15 cellular contexts compared by ENCODE assay signal in genomic region chr15:60795471-60795870, GRCh38.
DNase-seq lines count a peak whose midpoint lies in the region; ATAC-seq lines count a peak whose summit lies in the region.
"Had no signal": no experiment of that assay in that cellular context is flagged by ENCODE, and none has a peak within 500 bp of the region (broad histone marks: within the 10 kb centered on the region; RNA-seq: fewer than 3 reads in every experiment).

No MANE protein-coding gene starts in this region.

- peaks cover 11 to 26% (median 21%) of the 10 kb centered on the region in 5 donors for H3K9me3 Mint-ChIP-seq in CD8-positive, alpha-beta memory T cell
- peaks cover 11 to 24% (median 12%) of the 10 kb centered on the region in 3 donors for H3K9me3 Mint-ChIP-seq in T-cell
- H3K9me3 Mint-ChIP-seq in naive thymus-derived CD4-positive, alpha-beta T cell: peaks cover 6 to 48% (median 17%) of the 10 kb centered on the region in 11 donors
- peaks cover 18% of the 10 kb centered on the region for H3K9me3 Mint-ChIP-seq in T-helper 2 cell treated with Interferon-gamma antibody and Interleukin-4, amounts not matched to agents 5 μg/mL and 100 μg/mL, for 36 hours

- peak; percentile 8 for ATAC-seq in GM19023 (IDR thresholded peaks at IDR 0.05; ENCODE audit: unreplicated experiment)
- ATAC-seq in T-cell (replicated peaks in 1 of 4): peak in 3 of 4 experiments; percentile 49 to 62 (median 54)
- peak; percentile 26 for ATAC-seq in naive thymus-derived CD4-positive, alpha-beta T cell
- ATAC-seq: GM23338 had no signal

- H3K4me3 ChIP-seq in CD8-positive, alpha-beta memory T cell (ENCODE audit: low read length): no peak overlapping the region
- H3K4me3 ChIP-seq in naive thymus-derived CD4-positive, alpha-beta T cell (ENCODE audit: low read length): no peak overlapping the region
- H3K4me3 ChIP-seq: GM23338, hepatocyte had no signal

- H3K4me1 ChIP-seq in CD8-positive, alpha-beta memory T cell (ENCODE audit: insufficient read depth, low read length): peaks cover 47% of the 10 kb centered on the region
- H3K4me1 ChIP-seq in naive thymus-derived CD4-positive, alpha-beta T cell (ENCODE audit: control insufficient read depth in 2 of 2, insufficient read depth in 2 of 2, low read length in 2 of 2): peaks cover 28 to 31% of the 10 kb centered on the region in 2 donors

- intact Hi-C loops in naive thymus-derived CD4-positive, alpha-beta T cell (cut with micrococcal nuclease): loop anchor here (1.0 to 5.0 kb wide), 3 partner anchors 47 to 73 kb away; no protein-coding TSS in a partner anchor

- peak overlapping the region; percentile 21 to 93 (median 81) for H3K27ac Mint-ChIP-seq in CD8-positive, alpha-beta memory T cell
- H3K27ac Mint-ChIP-seq in T-cell: peak overlapping the region; percentile 79 to 92
- peak overlapping the region; percentile 30 to 84 (median 71) for H3K27ac Mint-ChIP-seq in naive thymus-derived CD4-positive, alpha-beta T cell
- no peak overlapping the region for H3K27ac Mint-ChIP-seq in T-helper 2 cell treated with Interferon-gamma antibody and Interleukin-4, amounts not matched to agents 5 μg/mL and 100 μg/mL, for 36 hours
- H3K27ac Mint-ChIP-seq: activated T-helper 2 cell treated with anti-CD3 and anti-CD28 coated beads, Interferon-gamma antibody, Interleukin-2, Interleukin-4, amounts not matched to agents 10 μg/mL and 5 μg/mL and 100 μg/mL, durations not matched to agents 14 hours and 24 hours and 36 hours; B cell; GM23338; naive B cell had no signal

- H3K4me1 Mint-ChIP-seq in CD8-positive, alpha-beta memory T cell: peaks cover 53 to 70% (median 56%) of the 10 kb centered on the region in 3 donors
- peaks cover 46 to 66% (median 56%) of the 10 kb centered on the region in 3 donors for H3K4me1 Mint-ChIP-seq in T-cell
- H3K4me1 Mint-ChIP-seq in naive thymus-derived CD4-positive, alpha-beta T cell: peaks cover 26 to 56% (median 42%) of the 10 kb centered on the region in 7 donors
- peaks cover 12% of the 10 kb centered on the region for H3K4me1 Mint-ChIP-seq in T-helper 2 cell treated with Interferon-gamma antibody and Interleukin-4, amounts not matched to agents 5 μg/mL and 100 μg/mL, for 36 hours (ENCODE audit: low read depth)
- H3K4me1 Mint-ChIP-seq: naive B cell had no signal

- peak overlapping the region in 5 of 7 donors; percentile 6 to 49 (median 26) for H3K4me3 Mint-ChIP-seq in CD8-positive, alpha-beta memory T cell
- H3K4me3 Mint-ChIP-seq in T-cell: peak overlapping the region in 1 of 3 donors; percentile 47
- H3K4me3 Mint-ChIP-seq in naive thymus-derived CD4-positive, alpha-beta T cell: peak overlapping the region in 8 of 10 donors; percentile 1 to 50 (median 33)
- H3K4me3 Mint-ChIP-seq in T-helper 2 cell treated with Interferon-gamma antibody and Interleukin-4, amounts not matched to agents 5 μg/mL and 100 μg/mL, for 36 hours: no peak overlapping the region
- H3K4me3 Mint-ChIP-seq: B cell, GM23338 had no signal

- POLR2A ChIA-PET in CD8-positive, alpha-beta memory T cell (lab: Charles Lee): interaction anchor here (0.8 to 1.7 kb wide), 3 partner anchors 14 to 49 kb away, joined by 5 to 6 read pairs (median 6); no protein-coding TSS in a partner anchor
- POLR2A ChIA-PET in T-cell (lab: Charles Lee): interaction anchor here in 1 of 2 donors (0.6 to 1.0 kb wide), 2 partner anchors 146 to 210 kb away, joined by 3 read pairs; no protein-coding TSS in a partner anchor
- POLR2A ChIA-PET in naive thymus-derived CD4-positive, alpha-beta T cell (lab: Charles Lee): interaction anchor here (0.6 to 1.0 kb wide), 6 partner anchors 8 to 205 kb away, joined by 3 read pairs; no protein-coding TSS in a partner anchor

- DNase-seq in CD8-positive, alpha-beta memory T cell: no peak
- no peak for DNase-seq in T-cell
- peak in 1 of 9 donors; percentile 21 for DNase-seq in naive thymus-derived CD4-positive, alpha-beta T cell
- DNase-seq in ecto neural progenitor cell (ENCODE audit: low spot score): no peak
- DNase-seq in NCI-H2196 treated with DMSO at 0.1 percent for 48 hours (lab: John Stamatoyannopoulos, UW; ENCODE audit: unreplicated experiment): no peak
- no peak for DNase-seq in T-helper 2 cell treated with Interferon-gamma antibody and Interleukin-4, amounts not matched to agents 5 μg/mL and 100 μg/mL, for 36 hours (ENCODE audit: low spot score)
- DNase-seq: naive B cell, NCI-H2029, NCI-H510A treated with DMSO at 0.1 percent for 48 hours had no signal

- H3K36me3 ChIP-seq in CD8-positive, alpha-beta memory T cell (ENCODE audit: insufficient read depth, low read length): no peaks in the 10 kb centered on the region
- no peaks in the 10 kb centered on the region for H3K36me3 ChIP-seq in naive thymus-derived CD4-positive, alpha-beta T cell (ENCODE audit: control insufficient read depth in 2 of 3, insufficient read depth in 3 of 3, low read length in 3 of 3)

- H3K9me3 ChIP-seq in CD8-positive, alpha-beta memory T cell (ENCODE audit: low read length): peaks cover 14% of the 10 kb centered on the region
- peaks cover 0 to 6% (median 4%) of the 10 kb centered on the region in 3 experiments for H3K9me3 ChIP-seq in naive thymus-derived CD4-positive, alpha-beta T cell (ENCODE audit: control insufficient read depth in 2 of 3, low read length in 3 of 3)

- H3K27me3 ChIP-seq in CD8-positive, alpha-beta memory T cell (ENCODE audit: insufficient read depth, low read length, poor library complexity, severe bottlenecking): no peaks in the 10 kb centered on the region
- no peaks in the 10 kb centered on the region for H3K27me3 ChIP-seq in naive thymus-derived CD4-positive, alpha-beta T cell (ENCODE audit: control insufficient read depth in 2 of 2, insufficient read depth in 2 of 2, low read length in 2 of 2)
- H3K27me3 ChIP-seq: hepatocyte had no signal

- CTCF ChIA-PET in CD8-positive, alpha-beta memory T cell (lab: Charles Lee): interaction anchor here (1.0 to 1.5 kb wide), 6 partner anchors 8 to 274 kb away, joined by 3 to 5 read pairs (median 3); no protein-coding TSS in a partner anchor
- CTCF ChIA-PET in T-cell (lab: Charles Lee): interaction anchor here in 1 of 2 donors (0.9 to 1.5 kb wide), 2 partner anchors 15 to 45 kb away, joined by 4 to 5 read pairs; no protein-coding TSS in a partner anchor
- CTCF ChIA-PET in naive thymus-derived CD4-positive, alpha-beta T cell (lab: Charles Lee): interaction anchor here (0.5 to 1.5 kb wide), 7 partner anchors 14 to 275 kb away, joined by 3 to 6 read pairs (median 3); no protein-coding TSS in a partner anchor

- H3K36me3 Mint-ChIP-seq in CD8-positive, alpha-beta memory T cell: peaks cover 4 to 30% (median 9%) of the 10 kb centered on the region in 3 donors
- peaks cover 19% of the 10 kb centered on the region for H3K36me3 Mint-ChIP-seq in T-cell
- peaks cover 3 to 20% (median 13%) of the 10 kb centered on the region in 5 donors for H3K36me3 Mint-ChIP-seq in naive thymus-derived CD4-positive, alpha-beta T cell
- H3K36me3 Mint-ChIP-seq in T-helper 2 cell treated with Interferon-gamma antibody and Interleukin-4, amounts not matched to agents 5 μg/mL and 100 μg/mL, for 36 hours (ENCODE audit: low read depth): no peaks in the 10 kb centered on the region

- H3K27ac ChIP-seq in CD8-positive, alpha-beta memory T cell (ENCODE audit: low read depth, low read length): no peak overlapping the region
- H3K27ac ChIP-seq in naive thymus-derived CD4-positive, alpha-beta T cell (ENCODE audit: low read depth, low read length): no peak overlapping the region
- H3K27ac ChIP-seq: hepatocyte, KMS-11 had no signal

- H3K27me3 Mint-ChIP-seq in CD8-positive, alpha-beta memory T cell: no peaks in the 10 kb centered on the region
- no peaks in the 10 kb centered on the region for H3K27me3 Mint-ChIP-seq in T-cell
- no peaks in the 10 kb centered on the region for H3K27me3 Mint-ChIP-seq in naive thymus-derived CD4-positive, alpha-beta T cell
- peaks cover 9% of the 10 kb centered on the region for H3K27me3 Mint-ChIP-seq in T-helper 2 cell treated with Interferon-gamma antibody and Interleukin-4, amounts not matched to agents 5 μg/mL and 100 μg/mL, for 36 hours (ENCODE audit: low read depth)
- H3K27me3 Mint-ChIP-seq: B cell had no signal
